ENCODE assay signal across 14 cellular contexts in genomic region chr6:25958700-25959162, GRCh38. TPM values are rescaled to one million over a fixed set of nuclear protein-coding genes. Genes with fewer than 3 reads are reported as not detected.
DNase-seq lines count a peak whose midpoint lies in the region; ATAC-seq and TF ChIP-seq lines count a peak whose summit lies in the region.
"Had no signal": no experiment of that assay in that cellular context is flagged by ENCODE, and none has a peak within 500 bp of the region (broad histone marks: within the 10 kb centered on the region; RNA-seq: fewer than 3 reads in every experiment).

No MANE protein-coding gene starts in this region.

- CTCF ChIA-PET in PC-9 (lab: Charles Lee): no interaction called here

- H3K27ac Mint-ChIP-seq in T-helper 1 cell treated with Interleukin-12 subunit alpha and Interleukin-12 subunit beta and Interleukin-4 antibody, amounts not matched to agents 30 μg/mL and 1 μg/mL, for 36 hours: peak overlapping the region; percentile 83
- H3K27ac Mint-ChIP-seq in natural killer cell: peak overlapping the region; percentile 9 to 79

- no peak overlapping the region for H3K4me2 ChIP-seq in PC-9
- H3K4me2 ChIP-seq: A549 had no signal

- no peaks in the 10 kb centered on the region for H3K9me2 ChIP-seq in PC-9 (ENCODE audit: insufficient read depth)

- no peak for TF ChIP-seq CTCF in PC-9 (conservative IDR thresholded peaks at IDR 0.05)
- no peak for TF ChIP-seq CTCF in natural killer cell (IDR thresholded peaks at IDR 0.05)
- TF ChIP-seq CTCF in GM10266 (IDR thresholded peaks at IDR 0.05; ENCODE audit: control insufficient read depth, insufficient read depth, low read depth, missing control alignments): no peak

- peaks cover 12% of the 10 kb centered on the region for H3K9me3 Mint-ChIP-seq in T-helper 1 cell treated with Interleukin-12 subunit alpha and Interleukin-12 subunit beta and Interleukin-4 antibody, amounts not matched to agents 30 μg/mL and 1 μg/mL, for 36 hours
- H3K9me3 Mint-ChIP-seq in natural killer cell: peaks cover 0 to 2% of the 10 kb centered on the region in 2 donors

- no peak for DNase-seq in T-helper 1 cell
- no peak for DNase-seq in PC-9
- DNase-seq in dermis blood vessel endothelial cell: peak; percentile 33
- no peak for DNase-seq in natural killer cell
- DNase-seq in NCI-H2029 treated with DMSO at 0.1 percent for 48 hours (lab: John Stamatoyannopoulos, UW): no peak
- no peak for DNase-seq in GM10266 (ENCODE audit: extremely low spot score)
- DNase-seq: activated effector memory CD4-positive, alpha-beta T cell treated with Interleukin-2 at 50 U/mL for 16 hours; DMS79 treated with DMSO at 0.1 percent for 48 hours had no signal

- H3K4me3 ChIP-seq in PC-9: no peak overlapping the region
- H3K4me3 ChIP-seq: A549, gastroesophageal sphincter, tibial nerve had no signal

- H3K79me2 ChIP-seq in PC-9 (ENCODE audit: low read depth): peaks cover 8% of the 10 kb centered on the region; the same call in 1 of the 2 replicates

- H3K4me1 Mint-ChIP-seq in T-helper 1 cell treated with Interleukin-12 subunit alpha and Interleukin-12 subunit beta and Interleukin-4 antibody, amounts not matched to agents 30 μg/mL and 1 μg/mL, for 36 hours (ENCODE audit: low read depth): peaks cover 49% of the 10 kb centered on the region
- peaks cover 40 to 42% of the 10 kb centered on the region in 2 donors for H3K4me1 Mint-ChIP-seq in natural killer cell

- intact Hi-C loops in PC-9 (cut with micrococcal nuclease; ENCODE audit: unreplicated experiment) (no loop called here), natural killer cell (cut with micrococcal nuclease) (no loop called here)

- H3K36me3 Mint-ChIP-seq in T-helper 1 cell treated with Interleukin-12 subunit alpha and Interleukin-12 subunit beta and Interleukin-4 antibody, amounts not matched to agents 30 μg/mL and 1 μg/mL, for 36 hours (ENCODE audit: low read depth): peaks cover 27% of the 10 kb centered on the region
- no peaks in the 10 kb centered on the region for H3K36me3 Mint-ChIP-seq in natural killer cell

- POLR2A ChIA-PET in PC-9 (lab: Charles Lee; ENCODE audit: unreplicated experiment): no interaction called here

- peak overlapping the region; percentile 29; the same call in 1 of the 2 replicates for H2AFZ ChIP-seq in PC-9

- H4K20me1 ChIP-seq in PC-9 (ENCODE audit: insufficient read depth): no peaks in the 10 kb centered on the region

- H3K27me3 ChIP-seq in PC-9 (ENCODE audit: insufficient read depth, low read depth): no peaks in the 10 kb centered on the region
- H3K27me3 ChIP-seq: tibial nerve had no signal

- peaks cover 12% of the 10 kb centered on the region for H3F3A ChIP-seq in PC-9 (ENCODE audit: insufficient read depth, low read depth)

- no peaks in the 10 kb centered on the region for H3K27me3 Mint-ChIP-seq in T-helper 1 cell treated with Interleukin-12 subunit alpha and Interleukin-12 subunit beta and Interleukin-4 antibody, amounts not matched to agents 30 μg/mL and 1 μg/mL, for 36 hours (ENCODE audit: low read depth)
- H3K27me3 Mint-ChIP-seq in natural killer cell (ENCODE audit: low read depth in 2 of 2): peaks cover 0 to 4% of the 10 kb centered on the region in 2 donors

- no TSS peak for BruUV-seq in PC-9 (replicated peaks; lab: Mats Ljungman, UMichigan)

- H3K9me3 ChIP-seq in PC-9 (ENCODE audit: insufficient read depth, low read depth): no peaks in the 10 kb centered on the region
- H3K9me3 ChIP-seq: A549, gastroesophageal sphincter had no signal

- no peak for ATAC-seq in natural killer cell
- no peak for ATAC-seq in GM18870 (IDR thresholded peaks at IDR 0.05; ENCODE audit: unreplicated experiment)
- ATAC-seq: A549, gastroesophageal sphincter had no signal

- H3K36me3 ChIP-seq in PC-9 (ENCODE audit: low read depth): no peaks in the 10 kb centered on the region; the same call in 1 of the 2 replicates
- H3K36me3 ChIP-seq: gastroesophageal sphincter, tibial nerve had no signal

- H3K27ac ChIP-seq in PC-9: no peak overlapping the region
- H3K27ac ChIP-seq: A549, gastroesophageal sphincter, tibial nerve had no signal

- peaks cover 8% of the 10 kb centered on the region for H3K4me1 ChIP-seq in PC-9 (replicated peaks; ENCODE audit: insufficient read depth)

- H3K4me3 Mint-ChIP-seq in T-helper 1 cell treated with Interleukin-12 subunit alpha and Interleukin-12 subunit beta and Interleukin-4 antibody, amounts not matched to agents 30 μg/mL and 1 μg/mL, for 36 hours: peak overlapping the region; percentile 32
- H3K4me3 Mint-ChIP-seq in natural killer cell: peak overlapping the region; percentile 45
- H3K4me3 Mint-ChIP-seq: neural crest cell had no signal

RNA-seq across cellular contexts. Expression of gene TRIM38, which starts 3.9 kb away (rescaled TPM):
- total RNA-seq in PC-9 (2021): 23.6 and 31.3 TPM in 2 replicates
- 8.9 and 9.9 TPM in 2 replicates for total RNA-seq in dermis blood vessel endothelial cell
- 10 to 100 TPM; 25.5 to 30.5 (median 27.1) TPM for total RNA-seq in natural killer cell

RNA-seq across cellular contexts. Expression of gene SLC17A2, which starts 28.2 kb away (rescaled TPM):
- not detected in 2 replicates for total RNA-seq in PC-9 (2021)
- not detected in 2 replicates for total RNA-seq in dermis blood vessel endothelial cell
- total RNA-seq in natural killer cell: not detected
- total RNA-seq: gastroesophageal sphincter, neural crest cell, tibial nerve had no signal
